ENCODE assay signal across 26 cellular contexts in genomic region chr13:97802213-97802612, GRCh38.
"Had no signal": no experiment of that assay in that cellular context is flagged by ENCODE, and none has a peak within 500 bp of the region (broad histone marks: within the 10 kb centered on the region; RNA-seq: fewer than 3 reads in every experiment).

No MANE protein-coding gene starts in this region.

- H3K27me3 Mint-ChIP-seq: progenitor cell of endocrine pancreas had no signal

- DNase-seq: hypothalamus; immature natural killer cell; kidney; left colon; left lung; lower lobe of right lung; midbrain; mucosa of descending colon; naive thymus-derived CD4-positive, alpha-beta T cell; ovary; right lobe of liver; stimulated activated CD4-positive, alpha-beta T cell treated with anti-CD3 and anti-CD28 coated beads, Interleukin-1b, Interleukin-23, amount 100 ng/mL, for 48 hours; stimulated activated CD4-positive, alpha-beta T cell treated with anti-CD3 and anti-CD28 coated beads, Interleukin-4, amount 100 ng/mL, for 1 hour; stimulated activated naive B cell treated with anti-CD40 and anti-IgM and Interleukin-4, amounts not matched to agents 10 μg/mL and 1 μg/mL and 100 μg/mL, for 72 hours; stimulated activated naive CD8-positive, alpha-beta T cell treated with anti-CD3 and anti-CD28 coated beads, Interleukin-15, Interleukin-2, amounts not matched to agents 100 U/mL and 50 U/mL, for 24 hours; stomach; testis; thyroid gland; transverse colon; upper lobe of right lung had no signal

- H3K27me3 ChIP-seq: left lung, ovary, right atrium auricular region, right lobe of liver, stomach, testis, thyroid gland, upper lobe of right lung had no signal

- H3K36me3 ChIP-seq: left lung, lower lobe of right lung, ovary, right atrium auricular region, right lobe of liver, stomach, thyroid gland, transverse colon, upper lobe of right lung had no signal

- H3K4me1 ChIP-seq: left lung, lower lobe of right lung, right atrium auricular region, right lobe of liver, testis, thyroid gland, transverse colon, upper lobe of right lung had no signal

- ATAC-seq: left colon; left lung; lower lobe of right lung; mucosa of descending colon; naive thymus-derived CD4-positive, alpha-beta T cell; natural killer cell treated with Interleukin-12 subunit alpha and Interleukin-12 subunit beta and Interleukin-15 and Interleukin-18, amount 100 ng/mL, for 72 hours; right lobe of liver; stimulated activated naive B cell treated with anti-CD40 and anti-IgM and Interleukin-4, amounts not matched to agents 10 μg/mL and 1 μg/mL and 100 μg/mL, for 72 hours; stimulated activated naive CD8-positive, alpha-beta T cell treated with anti-CD3 and anti-CD28 coated beads, Interleukin-15, Interleukin-2, amounts not matched to agents 100 U/mL and 50 U/mL, for 24 hours; upper lobe of right lung had no signal

- H3K9me3 ChIP-seq: left lung, lower lobe of right lung, mucosa of descending colon, ovary, right atrium auricular region, right lobe of liver, stomach, testis, thyroid gland, transverse colon, upper lobe of right lung had no signal

- H3K4me2 ChIP-seq: smooth muscle cell had no signal

- H3K27ac Mint-ChIP-seq: immature natural killer cell; naive thymus-derived CD4-positive, alpha-beta T cell; natural killer cell treated with Interleukin-12 subunit alpha and Interleukin-12 subunit beta and Interleukin-15 and Interleukin-18, amount 100 ng/mL, for 72 hours; progenitor cell of endocrine pancreas; stimulated activated naive B cell treated with anti-CD40 and anti-IgM and Interleukin-4, amounts not matched to agents 10 μg/mL and 1 μg/mL and 100 μg/mL, for 72 hours had no signal

- H3K4me1 Mint-ChIP-seq: immature natural killer cell; naive thymus-derived CD4-positive, alpha-beta T cell; stimulated activated naive B cell treated with anti-CD40 and anti-IgM and Interleukin-4, amounts not matched to agents 10 μg/mL and 1 μg/mL and 100 μg/mL, for 72 hours had no signal

- H3K27ac ChIP-seq: left lung, lower lobe of right lung, ovary, right atrium auricular region, right lobe of liver, stomach, testis, thyroid gland, transverse colon, upper lobe of right lung had no signal

- H3K4me3 ChIP-seq: left lung, lower lobe of right lung, mucosa of descending colon, ovary, right atrium auricular region, right lobe of liver, smooth muscle cell, stomach, testis, thyroid gland, transverse colon, upper lobe of right lung had no signal

- H3K36me3 Mint-ChIP-seq: immature natural killer cell; natural killer cell treated with Interleukin-12 subunit alpha and Interleukin-12 subunit beta and Interleukin-15 and Interleukin-18, amount 100 ng/mL, for 72 hours; stimulated activated naive B cell treated with anti-CD40 and anti-IgM and Interleukin-4, amounts not matched to agents 10 μg/mL and 1 μg/mL and 100 μg/mL, for 72 hours had no signal

- H3K4me3 Mint-ChIP-seq: immature natural killer cell; naive thymus-derived CD4-positive, alpha-beta T cell; natural killer cell treated with Interleukin-12 subunit alpha and Interleukin-12 subunit beta and Interleukin-15 and Interleukin-18, amount 100 ng/mL, for 72 hours; stimulated activated naive B cell treated with anti-CD40 and anti-IgM and Interleukin-4, amounts not matched to agents 10 μg/mL and 1 μg/mL and 100 μg/mL, for 72 hours had no signal

- FAIRE-seq: islet of Langerhans, kidney, urothelium cell line had no signal
